17 cellular contexts compared by ENCODE assay signal in the genomic region with DNA sequence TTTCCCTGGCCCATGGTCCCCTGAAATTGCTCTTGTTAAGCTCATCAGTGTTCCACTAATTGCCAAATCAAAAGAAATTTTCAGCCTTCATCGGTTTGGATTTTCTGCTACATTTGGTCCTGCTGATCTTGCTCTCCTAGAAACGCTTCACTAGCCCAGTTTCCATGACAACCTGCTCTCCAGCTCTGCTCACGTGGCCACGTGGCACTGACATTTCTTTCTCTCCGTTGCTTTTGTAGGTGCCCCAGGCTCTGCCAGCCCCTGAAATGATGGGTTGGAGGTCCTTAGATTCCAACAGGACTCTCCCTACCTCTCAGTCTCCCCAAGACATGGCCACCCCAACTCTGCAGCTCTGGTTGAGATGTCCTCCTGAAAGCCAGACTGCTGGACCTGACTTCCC. TPM values are rescaled to one million over a fixed set of nuclear protein-coding genes. Genes with fewer than 3 reads are reported as not detected.
DNase-seq lines count a peak whose midpoint lies in the region; ATAC-seq, FAIRE-seq and TF ChIP-seq lines count a peak whose summit lies in the region.
"Had no signal": no experiment of that assay in that cellular context is flagged by ENCODE, and none has a peak within 500 bp of the region (broad histone marks: within the 10 kb centered on the region; RNA-seq: fewer than 3 reads in every experiment).

No MANE protein-coding gene starts in this region.

- no peak for ATAC-seq in GM21825 (IDR thresholded peaks at IDR 0.05; ENCODE audit: unreplicated experiment)
- ATAC-seq: GM23338; natural killer cell treated with Interleukin-12 subunit alpha and Interleukin-12 subunit beta and Interleukin-15 and Interleukin-18, amount 100 ng/mL, for 72 hours had no signal

- peak; percentile 32 for TF ChIP-seq EP300 in neural cell (conservative IDR thresholded peaks at IDR 0.05; ENCODE audit: poor library complexity, severe bottlenecking)

- FAIRE-seq in kidney (lab: Jason Lieb, UNC), result no peak
- FAIRE-seq: frontal cortex had no signal

- H4K20me1 ChIP-seq in BLaER1 (no peaks in the 10 kb centered on the region), neural cell (ENCODE audit: insufficient read depth) (no peaks in the 10 kb centered on the region)

- DNase-seq in NCI-H1694 (lab: John Stamatoyannopoulos, UW) (peak; percentile 61), astrocyte of the hippocampus (ENCODE audit: low read depth, low spot score) (peak; percentile 12), kidney (no peak), adrenal gland (no peak), GM20000 (ENCODE audit: low spot score) (no peak)
- DNase-seq: activated CD4-positive, alpha-beta T cell treated with anti-CD3 and anti-CD28 coated beads for 1 hour; CD4-positive, alpha-beta memory T cell; mesendoderm; NCI-H1092 treated with DMSO at 0.1 percent for 48 hours; testis had no signal

- no peak for TF ChIP-seq POLR2A in adrenal gland (IDR thresholded peaks at IDR 0.05)

- no peak overlapping the region for H3K27ac ChIP-seq in BLaER1
- peak overlapping the region; percentile 88 for H3K27ac ChIP-seq in neural cell (ENCODE audit: low read length)
- H3K27ac ChIP-seq in kidney (ENCODE audit: low read depth in 2 of 2, low read length in 2 of 2), result no peak overlapping the region
- no peak overlapping the region for H3K27ac ChIP-seq in adrenal gland
- H3K27ac ChIP-seq: breast epithelium, testis had no signal

- H3K9ac ChIP-seq in BLaER1 (no peak overlapping the region), neural cell (ENCODE audit: low read length) (peak overlapping the region; percentile 57), kidney (ENCODE audit: low read length in 2 of 2) (no peak overlapping the region)

- no peaks in the 10 kb centered on the region for H3K9me3 ChIP-seq in BLaER1
- H3K9me3 ChIP-seq in neural cell (ENCODE audit: low read length), result no peaks in the 10 kb centered on the region
- H3K9me3 ChIP-seq in kidney (ENCODE audit: control insufficient read depth in 1 of 2, low read length in 2 of 2), result no peaks in the 10 kb centered on the region
- H3K9me3 ChIP-seq in adrenal gland (replicated peaks in 1 of 3), result no peaks in the 10 kb centered on the region
- H3K9me3 ChIP-seq: breast epithelium, testis had no signal

- no peaks in the 10 kb centered on the region for H3K9me2 ChIP-seq in neural cell (ENCODE audit: insufficient read depth, low read length)

- TF ChIP-seq RAD21 in neural cell (conservative IDR thresholded peaks at IDR 0.05), result no peak

- TF ChIP-seq CTCF in neural cell (IDR thresholded peaks at IDR 0.05; ENCODE audit: poor library complexity, severe bottlenecking) (no peak), kidney (IDR thresholded peaks at IDR 0.05; ENCODE audit: borderline replicate concordance, extremely low read depth, insufficient read depth) (no peak), adrenal gland (IDR thresholded peaks at IDR 0.05) (no peak), GM20000 (IDR thresholded peaks at IDR 0.05; ENCODE audit: extremely low read depth, missing control alignments) (no peak)

- peak overlapping the region; percentile 40; the same call in 1 of the 2 replicates for H3K4me2 ChIP-seq in BLaER1
- H3K4me2 ChIP-seq in neural cell (ENCODE audit: low read length), result peak overlapping the region; percentile 62
- H3K4me2 ChIP-seq: GM23338 had no signal

- 73 to 79% (median 76%) methylated on average over 5 of the region's 5 CpGs for WGBS in adrenal gland, 4 donors

- no peak overlapping the region for H3K4me3 ChIP-seq in BLaER1
- peak overlapping the region; percentile 48 for H3K4me3 ChIP-seq in neural cell (ENCODE audit: low read length)
- no peak overlapping the region for H3K4me3 ChIP-seq in kidney (ENCODE audit: low read length in 2 of 2)
- H3K4me3 ChIP-seq in adrenal gland, result no peak overlapping the region
- H3K4me3 ChIP-seq: breast epithelium, GM23338, testis had no signal

- peak overlapping the region; percentile 7 for H2AFZ ChIP-seq in neural cell (ENCODE audit: low read depth, low read length)
- H2AFZ ChIP-seq: GM23338 had no signal

- no peaks in the 10 kb centered on the region for H3F3A ChIP-seq in neural cell (ENCODE audit: insufficient read depth, low read length, poor library complexity, severe bottlenecking)

- H3K4me1 ChIP-seq in BLaER1, result peaks cover 14% of the 10 kb centered on the region
- H3K4me1 ChIP-seq in kidney (ENCODE audit: control insufficient read depth in 1 of 2, insufficient read depth in 1 of 2, low read depth in 1 of 2, low read length in 2 of 2), result peaks cover 0 to 2% of the 10 kb centered on the region in 2 donors
- H3K4me1 ChIP-seq in adrenal gland (replicated peaks in 1 of 2), result no peaks in the 10 kb centered on the region
- H3K4me1 ChIP-seq: breast epithelium, testis had no signal

- H3K27me3 ChIP-seq in BLaER1 (no peaks in the 10 kb centered on the region), neural cell (ENCODE audit: insufficient read depth, low read depth, low read length) (no peaks in the 10 kb centered on the region), adrenal gland (no peaks in the 10 kb centered on the region)
- H3K27me3 ChIP-seq: breast epithelium, testis had no signal

- intact Hi-C loops in kidney (cut with DNase I), result no loop called here
- intact Hi-C loops in adrenal gland (cut with DNase I), result no loop called here

- no peaks in the 10 kb centered on the region for H3K79me2 ChIP-seq in neural cell (replicated peaks; ENCODE audit: insufficient read depth, low read length)

- H3K36me3 ChIP-seq in BLaER1 (no peaks in the 10 kb centered on the region), neural cell (ENCODE audit: insufficient read depth, low read length) (no peaks in the 10 kb centered on the region), kidney (ENCODE audit: control insufficient read depth in 1 of 2, insufficient read depth in 2 of 2, low read length in 2 of 2) (no peaks in the 10 kb centered on the region), adrenal gland (replicated peaks in 1 of 2) (no peaks in the 10 kb centered on the region)
- H3K36me3 ChIP-seq: breast epithelium had no signal

TF ChIP-seq in neural cell, 6 proteins besides CTCF, POLR2A, EP300 and RAD21:
- TF ChIP-seq EZH2 (IDR thresholded peaks at IDR 0.05; ENCODE audit: borderline replicate concordance, insufficient read depth, low read length, poor library complexity, severe bottlenecking) (no peak), TAF1 (IDR thresholded peaks at IDR 0.05; ENCODE audit: low read depth) (no peak), MXI1 (conservative IDR thresholded peaks at IDR 0.05; ENCODE audit: poor library complexity, severe bottlenecking) (peak; percentile 60), POLR2AphosphoS5 (IDR thresholded peaks at IDR 0.05) (peak; percentile 48), SMC3 (conservative IDR thresholded peaks at IDR 0.05; ENCODE audit: poor library complexity) (no peak)
- TF ChIP-seq, protein P1, sequence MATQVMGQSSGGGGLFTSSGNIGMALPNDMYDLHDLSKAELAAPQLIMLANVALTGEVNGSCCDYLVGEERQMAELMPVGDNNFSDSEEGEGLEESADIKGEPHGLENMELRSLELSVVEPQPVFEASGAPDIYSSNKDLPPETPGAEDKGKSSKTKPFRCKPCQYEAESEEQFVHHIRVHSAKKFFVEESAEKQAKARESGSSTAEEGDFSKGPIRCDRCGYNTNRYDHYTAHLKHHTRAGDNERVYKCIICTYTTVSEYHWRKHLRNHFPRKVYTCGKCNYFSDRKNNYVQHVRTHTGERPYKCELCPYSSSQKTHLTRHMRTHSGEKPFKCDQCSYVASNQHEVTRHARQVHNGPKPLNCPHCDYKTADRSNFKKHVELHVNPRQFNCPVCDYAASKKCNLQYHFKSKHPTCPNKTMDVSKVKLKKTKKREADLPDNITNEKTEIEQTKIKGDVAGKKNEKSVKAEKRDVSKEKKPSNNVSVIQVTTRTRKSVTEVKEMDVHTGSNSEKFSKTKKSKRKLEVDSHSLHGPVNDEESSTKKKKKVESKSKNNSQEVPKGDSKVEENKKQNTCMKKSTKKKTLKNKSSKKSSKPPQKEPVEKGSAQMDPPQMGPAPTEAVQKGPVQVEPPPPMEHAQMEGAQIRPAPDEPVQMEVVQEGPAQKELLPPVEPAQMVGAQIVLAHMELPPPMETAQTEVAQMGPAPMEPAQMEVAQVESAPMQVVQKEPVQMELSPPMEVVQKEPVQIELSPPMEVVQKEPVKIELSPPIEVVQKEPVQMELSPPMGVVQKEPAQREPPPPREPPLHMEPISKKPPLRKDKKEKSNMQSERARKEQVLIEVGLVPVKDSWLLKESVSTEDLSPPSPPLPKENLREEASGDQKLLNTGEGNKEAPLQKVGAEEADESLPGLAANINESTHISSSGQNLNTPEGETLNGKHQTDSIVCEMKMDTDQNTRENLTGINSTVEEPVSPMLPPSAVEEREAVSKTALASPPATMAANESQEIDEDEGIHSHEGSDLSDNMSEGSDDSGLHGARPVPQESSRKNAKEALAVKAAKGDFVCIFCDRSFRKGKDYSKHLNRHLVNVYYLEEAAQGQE (IDR thresholded peaks at IDR 0.05; ENCODE audit: borderline replicate concordance), result peak; percentile 70
TF ChIP-seq in neural cell: peak in this region for 3.

RNA-seq across cellular contexts. Expression of a gene that starts 45.8 kb away (rescaled TPM):
- polyA plus RNA-seq in neural cell (996 and 1,180 TPM in 2 replicates), kidney (ENCODE audit: insufficient read depth, low read depth, low replicate concordance) (not detected), adrenal gland (10 to 100 TPM in 2 of 3 donors, 1 to 10 TPM in 1; 6.9 to 21.6 (median 21.3) TPM)
- 462 and 477 TPM in 2 replicates for polyA minus RNA-seq in neural cell
- total RNA-seq in kidney (0.25 TPM), adrenal gland (1 to 10 TPM in 3 of 8 donors, under 1 TPM in 3, not detected in 2; 0.22 to 7.0 (median 3.4) TPM)
- total RNA-seq: CD4-positive, alpha-beta memory T cell had no signal
- polyA plus RNA-seq: CD4-positive, alpha-beta memory T cell had no signal

RNA-seq across cellular contexts. Expression of a gene that starts 52.4 kb away (rescaled TPM):
- 344 and 359 TPM in 2 replicates for polyA plus RNA-seq in neural cell
- 228 and 231 TPM in 2 replicates for polyA minus RNA-seq in neural cell
- total RNA-seq in kidney, result 76.1 TPM
- 106 TPM for polyA plus RNA-seq in kidney (ENCODE audit: insufficient read depth, low read depth, low replicate concordance)
- total RNA-seq in adrenal gland, result 10 to 100 TPM; 50.2 to 80.1 (median 68.2) TPM
- polyA plus RNA-seq in adrenal gland, result 100 to 1,000 TPM in 1 of 3 donors, 10 to 100 TPM in 2; 67.4 to 105 (median 70.6) TPM

Comparison
In these comparisons a context has a peak if more than half of its experiments do, and no peak if none do; other contexts are left out.
1. DNase-seq: peak in NCI-H1694 (single experiment) and astrocyte of the hippocampus (single experiment); none in kidney (single experiment), adrenal gland (0 of 7) and GM20000 (single experiment).
2. RNA of a gene that starts 45.8 kb away (polyA plus RNA-seq): 996 to 1,180 TPM in neural cell; 6.9 to 21.6 TPM in adrenal gland and not detected in kidney (single experiment); every median in the first group is over 10 times any median in the second.